18 cellular contexts compared by ENCODE assay signal in the genomic region with DNA sequence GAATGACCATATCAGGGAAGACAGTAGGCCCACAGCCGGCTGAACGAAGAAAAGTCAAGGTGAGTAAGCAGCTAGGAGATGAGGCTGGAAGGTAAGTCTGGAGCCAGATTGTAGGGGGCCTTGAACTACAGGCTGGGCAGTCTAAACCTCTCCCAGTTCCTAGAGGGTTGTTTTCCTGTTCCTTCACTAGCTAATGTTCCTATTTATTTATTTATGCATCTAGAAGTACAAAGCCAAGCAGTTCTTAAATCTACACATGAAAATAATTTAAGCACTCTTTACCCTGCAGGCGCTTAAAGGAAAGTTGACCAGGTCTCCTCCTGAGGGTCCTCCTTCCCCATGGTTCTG. TPM values are rescaled to one million over a fixed set of nuclear protein-coding genes. Genes with fewer than 3 reads are reported as not detected.
DNase-seq lines count a peak whose midpoint lies in the region; ATAC-seq and TF ChIP-seq lines count a peak whose summit lies in the region.
"Had no signal": no experiment of that assay in that cellular context is flagged by ENCODE, and none has a peak within 500 bp of the region (broad histone marks: within the 10 kb centered on the region; RNA-seq: fewer than 3 reads in every experiment).

No MANE protein-coding gene starts in this region.

- peak overlapping the region; percentile 15 for H3K4me2 ChIP-seq in smooth muscle cell

- H3K9ac ChIP-seq in liver (ENCODE audit: low read depth in 1 of 2, low read length in 2 of 2) = peak overlapping the region in 1 of 2 donors; percentile 21
- H3K9ac ChIP-seq in smooth muscle cell (ENCODE audit: low read depth) = peak overlapping the region; percentile 12

- peaks cover 59% of the 10 kb centered on the region for H4K20me1 ChIP-seq in smooth muscle cell (ENCODE audit: low read depth)

- H3K4me1 ChIP-seq in liver (ENCODE audit: control insufficient read depth in 4 of 4, insufficient read depth in 4 of 4, low read length in 3 of 4) (peaks cover 23 to 81% (median 71%) of the 10 kb centered on the region in 4 donors), smooth muscle cell (ENCODE audit: low read depth) (peaks cover 19% of the 10 kb centered on the region)

- H3K4me3 ChIP-seq in liver (ENCODE audit: low read depth in 1 of 3, low read length in 3 of 3) (peak overlapping the region; percentile 10 to 50 (median 48)), smooth muscle cell (no peak overlapping the region)
- H3K4me3 ChIP-seq: heart left ventricle had no signal

- intact Hi-C loops in Calu3 (cut with micrococcal nuclease; ENCODE audit: unreplicated experiment) = loop anchor here (1.0 kb wide), 1 partner anchor 32 kb away; the partner anchor contains the start of gene OXSR1

- TF ChIP-seq CTCF in Calu3 (IDR thresholded peaks at IDR 0.05; ENCODE audit: unreplicated experiment) = no peak
- TF ChIP-seq CTCF in VCaP (conservative IDR thresholded peaks at IDR 0.05) = no peak
- no peak for TF ChIP-seq CTCF in liver (IDR thresholded peaks at IDR 0.05; ENCODE audit: low read depth, low read length, missing input control)
- TF ChIP-seq CTCF in smooth muscle cell (IDR thresholded peaks at IDR 0.05; ENCODE audit: borderline replicate concordance, insufficient read depth, poor library complexity, severe bottlenecking) = no peak
- no peak for TF ChIP-seq CTCF in GM20000 (IDR thresholded peaks at IDR 0.05; ENCODE audit: extremely low read depth, missing control alignments)

- H3K27ac Mint-ChIP-seq in Calu3 (ENCODE audit: unreplicated experiment) = peak overlapping the region; percentile 92

- no peaks in the 10 kb centered on the region for H3K9me3 Mint-ChIP-seq in Calu3 (ENCODE audit: low read depth, unreplicated experiment)
- H3K9me3 Mint-ChIP-seq: activated naive CD4-positive, alpha-beta T cell treated with anti-CD3 and anti-CD28 coated beads, Interleukin-2, amount 50 U/mL, for 72 hours had no signal

- BruUV-seq in Calu3 (replicated peaks; lab: Mats Ljungman, UMichigan) = no TSS peak

- H3K4me1 Mint-ChIP-seq in Calu3 (ENCODE audit: low read depth, unreplicated experiment) = peaks cover 52% of the 10 kb centered on the region

- H3K9me3 ChIP-seq in liver (ENCODE audit: control insufficient read depth in 4 of 4, low read length in 3 of 4) = no peaks in the 10 kb centered on the region
- H3K9me3 ChIP-seq in smooth muscle cell (replicated peaks; ENCODE audit: low read depth) = no peaks in the 10 kb centered on the region
- H3K9me3 ChIP-seq: heart left ventricle had no signal

- H3K27ac ChIP-seq in VCaP (peak overlapping the region; percentile 11; the same call in 1 of the 2 replicates), liver (ENCODE audit: low read depth in 1 of 2, low read length in 2 of 2) (peak overlapping the region; percentile 77 to 84), smooth muscle cell (ENCODE audit: low read depth) (peak overlapping the region; percentile 70)
- H3K27ac ChIP-seq: heart left ventricle had no signal

- H3F3A ChIP-seq in smooth muscle cell (ENCODE audit: low read depth) = peaks cover 4% of the 10 kb centered on the region

- no peak overlapping the region for H2AFZ ChIP-seq in smooth muscle cell (ENCODE audit: low read depth)

- H3K36me3 Mint-ChIP-seq in Calu3 (ENCODE audit: insufficient read depth, unreplicated experiment) = peaks cover 63% of the 10 kb centered on the region

- no peaks in the 10 kb centered on the region for H3K27me3 Mint-ChIP-seq in Calu3 (ENCODE audit: unreplicated experiment)

- no peak for ATAC-seq in HG03280 (IDR thresholded peaks at IDR 0.05; ENCODE audit: unreplicated experiment)
- ATAC-seq: activated naive CD4-positive, alpha-beta T cell treated with anti-CD3 and anti-CD28 coated beads, Interleukin-2, amount 50 U/mL, for 72 hours; heart left ventricle had no signal

- WGBS in liver = 40% methylated on average over 3 of the region's 3 CpGs
- 75% methylated on average over 3 of the region's 3 CpGs for WGBS in smooth muscle cell (ENCODE audit: low lambda C conversion rate)

- CTCF ChIA-PET in Calu3 (lab: Charles Lee) = interaction anchor here (1.0 to 1.5 kb wide), 6 partner anchors 10 to 159 kb away, joined by 3 to 5 read pairs (median 3); partner anchors contain the start of gene OXSR1

- H3K27me3 ChIP-seq in liver (ENCODE audit: control insufficient read depth in 4 of 4, insufficient read depth in 4 of 4, low read length in 3 of 4) = no peaks in the 10 kb centered on the region
- no peaks in the 10 kb centered on the region for H3K27me3 ChIP-seq in smooth muscle cell (ENCODE audit: low read depth)
- H3K27me3 ChIP-seq: heart left ventricle had no signal

- H3K4me3 Mint-ChIP-seq in Calu3 (ENCODE audit: low read depth, unreplicated experiment) = peak overlapping the region; percentile 56

- H3K79me2 ChIP-seq in smooth muscle cell (ENCODE audit: low read depth) = peaks cover 25% of the 10 kb centered on the region

- peaks cover 11 to 30% (median 23%) of the 10 kb centered on the region in 4 donors for H3K36me3 ChIP-seq in liver (ENCODE audit: control insufficient read depth in 4 of 4, insufficient read depth in 3 of 4, low read depth in 1 of 4, low read length in 3 of 4)
- H3K36me3 ChIP-seq in smooth muscle cell (ENCODE audit: low read depth) = no peaks in the 10 kb centered on the region

- no peak for TF ChIP-seq RAD21 in liver (IDR thresholded peaks at IDR 0.05)

- DNase-seq in Calu3 (no peak), smooth muscle cell (lab: John Stamatoyannopoulos, UW; ENCODE audit: unreplicated experiment) (no peak), GM20000 (ENCODE audit: low spot score) (no peak), SHP77 (lab: John Stamatoyannopoulos, UW) (no peak), RKO (ENCODE audit: low spot score) (no peak)
- DNase-seq: DMS79 treated with DMSO at 0.1 percent for 48 hours; heart left ventricle; KG1; midbrain; NCI-H1105 treated with DMSO at 0.1 percent for 48 hours; NCI-H2171; NCI-H774; occipital lobe; stimulated activated CD4-positive, alpha-beta T cell treated with anti-CD3 and anti-CD28 coated beads, Interleukin-4, amount 100 ng/mL, for 24 hours had no signal

TF ChIP-seq in liver, 16 proteins besides CTCF, POLR2A, EP300 and RAD21 (continues in another document):
- TF ChIP-seq SP1 (IDR thresholded peaks at IDR 0.05) (no peak), HNF4G (IDR thresholded peaks at IDR 0.05) (no peak), RXRA (IDR thresholded peaks at IDR 0.05) (no peak), YY1 (IDR thresholded peaks at IDR 0.05) (no peak), EGR1 (IDR thresholded peaks at IDR 0.05; ENCODE audit: low read depth in 2 of 2) (no peak), FOXA1 (IDR thresholded peaks at IDR 0.05) (no peak), NR2F2 (IDR thresholded peaks at IDR 0.05) (no peak), JUND (IDR thresholded peaks at IDR 0.05) (no peak)
- TF ChIP-seq, protein P1, sequence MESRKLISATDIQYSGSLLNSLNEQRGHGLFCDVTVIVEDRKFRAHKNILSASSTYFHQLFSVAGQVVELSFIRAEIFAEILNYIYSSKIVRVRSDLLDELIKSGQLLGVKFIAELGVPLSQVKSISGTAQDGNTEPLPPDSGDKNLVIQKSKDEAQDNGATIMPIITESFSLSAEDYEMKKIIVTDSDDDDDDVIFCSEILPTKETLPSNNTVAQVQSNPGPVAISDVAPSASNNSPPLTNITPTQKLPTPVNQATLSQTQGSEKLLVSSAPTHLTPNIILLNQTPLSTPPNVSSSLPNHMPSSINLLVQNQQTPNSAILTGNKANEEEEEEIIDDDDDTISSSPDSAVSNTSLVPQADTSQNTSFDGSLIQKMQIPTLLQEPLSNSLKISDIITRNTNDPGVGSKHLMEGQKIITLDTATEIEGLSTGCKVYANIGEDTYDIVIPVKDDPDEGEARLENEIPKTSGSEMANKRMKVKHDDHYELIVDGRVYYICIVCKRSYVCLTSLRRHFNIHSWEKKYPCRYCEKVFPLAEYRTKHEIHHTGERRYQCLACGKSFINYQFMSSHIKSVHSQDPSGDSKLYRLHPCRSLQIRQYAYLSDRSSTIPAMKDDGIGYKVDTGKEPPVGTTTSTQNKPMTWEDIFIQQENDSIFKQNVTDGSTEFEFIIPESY (IDR thresholded peaks at IDR 0.05) = no peak
- TF ChIP-seq, protein P2, sequence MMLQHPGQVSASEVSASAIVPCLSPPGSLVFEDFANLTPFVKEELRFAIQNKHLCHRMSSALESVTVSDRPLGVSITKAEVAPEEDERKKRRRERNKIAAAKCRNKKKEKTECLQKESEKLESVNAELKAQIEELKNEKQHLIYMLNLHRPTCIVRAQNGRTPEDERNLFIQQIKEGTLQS (IDR thresholded peaks at IDR 0.05) = no peak

RNA-seq across cellular contexts. Expression of gene ACAA1, which starts 3.7 kb away (rescaled TPM):
- 64.5 and 71.1 TPM in 2 replicates for total RNA-seq in Calu3 (2022)
- total RNA-seq in liver = 100 to 1,000 TPM; 220 to 410 TPM
- polyA plus RNA-seq in liver = 100 to 1,000 TPM; 338 to 342 TPM
- total RNA-seq in smooth muscle cell = 15.4 and 22.7 TPM in 2 replicates
- 41.8 and 43.8 TPM in 2 replicates for polyA plus RNA-seq in smooth muscle cell

RNA-seq across cellular contexts. Expression of gene MYD88, which starts 5.3 kb away (rescaled TPM):
- 35.2 and 44.2 TPM in 2 replicates for total RNA-seq in Calu3 (2022)
- total RNA-seq in liver = 10 to 100 TPM; 15.4 to 60.3 TPM
- polyA plus RNA-seq in liver = 10 to 100 TPM; 37.0 to 51.1 TPM
- total RNA-seq in smooth muscle cell = 8.2 and 14.1 TPM in 2 replicates
- 37.4 and 37.5 TPM in 2 replicates for polyA plus RNA-seq in smooth muscle cell

RNA-seq across cellular contexts. Expression of gene OXSR1, which starts 32.2 kb away (rescaled TPM):
- total RNA-seq in Calu3 (2022) (49.5 and 50.4 TPM in 2 replicates), liver (10 to 100 TPM; 16.2 to 24.7 TPM), smooth muscle cell (50.3 and 50.6 TPM in 2 replicates)
- polyA plus RNA-seq in liver (1 to 10 TPM; 4.3 to 8.2 TPM), smooth muscle cell (11.9 and 21.7 TPM in 2 replicates)

Comparison
In these comparisons a context has a peak if more than half of its experiments do, and no peak if none do; other contexts are left out.
1. H3K27ac ChIP-seq: peak in every context shown above with its lines; median percentile 80 in liver; 70 in smooth muscle cell; 11 in VCaP.